Comparison of ENCODE assay signal across 20 cellular contexts in the genomic region with DNA sequence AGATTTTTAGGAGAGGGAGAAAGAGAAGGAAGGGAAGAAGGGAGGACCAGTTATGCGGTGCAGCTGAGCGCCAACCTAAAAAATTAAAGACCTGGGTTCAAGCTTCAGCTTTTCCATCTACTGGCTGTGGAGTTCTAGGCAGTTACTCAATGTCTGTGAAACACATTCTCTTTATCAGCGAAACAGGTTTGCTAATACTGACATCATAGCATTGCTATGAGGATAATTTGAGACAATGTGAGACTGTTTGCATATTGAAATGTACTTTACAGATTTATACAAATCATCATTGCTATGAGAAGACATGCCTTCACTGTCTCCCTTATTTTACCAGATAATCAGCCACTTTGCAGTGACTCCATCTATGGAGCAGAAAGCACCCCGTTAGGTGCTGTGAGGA.
DNase-seq lines count a peak whose midpoint lies in the region; ATAC-seq and TF ChIP-seq lines count a peak whose summit lies in the region.
"Had no signal": no experiment of that assay in that cellular context is flagged by ENCODE, and none has a peak within 500 bp of the region (broad histone marks: within the 10 kb centered on the region; RNA-seq: fewer than 3 reads in every experiment).

No MANE protein-coding gene starts in this region.

- no peaks in the 10 kb centered on the region for H3K9me3 ChIP-seq in IMR-90 (ENCODE audit: control insufficient read depth, insufficient read depth, low read length)
- H3K9me3 ChIP-seq in body of pancreas: no peaks in the 10 kb centered on the region
- no peaks in the 10 kb centered on the region for H3K9me3 ChIP-seq in endodermal cell (ENCODE audit: control insufficient read depth, low read length)

- H3K27ac Mint-ChIP-seq in endodermal cell: no peak overlapping the region

- no CpG with 5 or more reads among the region's 4 CpGs for WGBS in IMR-90 (ENCODE audit: extremely low coverage in 2 of 2, insufficient read length in 1 of 2), 2 experiments
- 73 to 83% methylated on average over 4 of the region's 4 CpGs for WGBS in body of pancreas, 2 donors
- WGBS in endodermal cell (ENCODE audit: insufficient coverage in 1 of 2, insufficient read length in 1 of 2), 2 experiments: 80 to 83% methylated on average over 3 to 4 of the region's 4 CpGs

- peaks cover 6% of the 10 kb centered on the region for H3K4me1 Mint-ChIP-seq in endodermal cell
- H3K4me1 Mint-ChIP-seq: CD4-positive, alpha-beta memory T cell had no signal

- peak; percentile 50 for DNase-seq in IMR-90
- DNase-seq in body of pancreas: no peak
- DNase-seq in fibroblast of the aortic adventitia (ENCODE audit: low read depth): peak; percentile 43
- no peak for DNase-seq in medulla oblongata (ENCODE audit: extremely low spot score)
- no peak for DNase-seq in activated CD8-positive, alpha-beta memory T cell treated with anti-CD3 and anti-CD28 coated beads for 24 hours
- no peak for DNase-seq in GM19238 (ENCODE audit: insufficient read length, low spot score)
- DNase-seq in endodermal cell: no peak
- DNase-seq: C1 segment of cervical spinal cord; CD4-positive, alpha-beta memory T cell; COR-L47; DMS53; GDM1; KBM-7; MM.1S; NCI-H2029; NCI-H446 treated with DMSO at 0.1 percent for 48 hours; NCI-H526; RPMI8226; SHP77 had no signal

- no peak overlapping the region for H2AK9ac ChIP-seq in IMR-90 (replicated peaks; ENCODE audit: low read depth, low read length, poor library complexity)

- H3K4ac ChIP-seq in IMR-90 (ENCODE audit: low read depth, low read length): 0 out of 2 replicates have a peak overlapping the region, but pooled peaks have one; percentile 30

- H3K4me3 Mint-ChIP-seq in endodermal cell: no peak overlapping the region
- H3K4me3 Mint-ChIP-seq: CD4-positive, alpha-beta memory T cell had no signal

- CTCF ChIA-PET in IMR-90 (lab: Yijun Ruan, JAX): no interaction called here

- H3K56ac ChIP-seq in IMR-90 (ENCODE audit: extremely low read depth, insufficient read depth, low read length): no peak overlapping the region

- H3K36me3 Mint-ChIP-seq in endodermal cell (ENCODE audit: low read depth): no peaks in the 10 kb centered on the region
- H3K36me3 Mint-ChIP-seq: CD4-positive, alpha-beta memory T cell had no signal

- H3K9me1 ChIP-seq in IMR-90 (ENCODE audit: insufficient read depth, low read length): no peaks in the 10 kb centered on the region; the same call in 1 of the 2 replicates

- 0 out of 3 replicates have a peak overlapping the region, but pooled peaks have one; percentile 21 for H2BK15ac ChIP-seq in IMR-90 (ENCODE audit: low read depth, low read length)

- H3K4me1 ChIP-seq in IMR-90 (ENCODE audit: control insufficient read depth, insufficient read depth, low read length): peaks cover 8% of the 10 kb centered on the region
- H3K4me1 ChIP-seq in body of pancreas: peaks cover 7% of the 10 kb centered on the region
- peaks cover 3% of the 10 kb centered on the region for H3K4me1 ChIP-seq in endodermal cell (ENCODE audit: control insufficient read depth, insufficient read depth, low read length)

- no peak overlapping the region for H3K23ac ChIP-seq in IMR-90 (ENCODE audit: low read depth, low read length)

- peak overlapping the region; percentile 81 for H3K18ac ChIP-seq in IMR-90 (ENCODE audit: low read depth, low read length)

- no peak for TF ChIP-seq RAD21 in IMR-90 (IDR thresholded peaks at IDR 0.05; ENCODE audit: low read length)

- ATAC-seq in IMR-90 (ENCODE audit: low read depth) (peak; percentile 59), body of pancreas (peak; percentile 45)
- ATAC-seq: GM12878 had no signal

- H4K8ac ChIP-seq in IMR-90 (ENCODE audit: low read depth in 2 of 2, low read length in 2 of 2): peak overlapping the region in 1 of 2 experiments; percentile 17; a peak in 1 of 4 replicates

- peak overlapping the region; percentile 13 for H2BK5ac ChIP-seq in IMR-90 (ENCODE audit: low read depth, low read length, poor library complexity, severe bottlenecking)

- in situ Hi-C loops in IMR-90 (cut with MboI; ENCODE audit: low sequenced_read_pairs): no loop called here

- peak overlapping the region; percentile 46; the same call in 1 of the 2 replicates for H4K5ac ChIP-seq in IMR-90 (ENCODE audit: low read depth, low read length)

- H3K27me3 ChIP-seq in IMR-90 (ENCODE audit: control insufficient read depth, insufficient read depth, low read length) (no peaks in the 10 kb centered on the region), body of pancreas (no peaks in the 10 kb centered on the region), endodermal cell (ENCODE audit: control insufficient read depth, insufficient read depth, low read length, poor library complexity, severe bottlenecking) (no peaks in the 10 kb centered on the region)

- H3K9me3 Mint-ChIP-seq in endodermal cell: no peaks in the 10 kb centered on the region

- H3K9ac ChIP-seq in IMR-90 (ENCODE audit: low read depth, low read length) (no peak overlapping the region), endodermal cell (ENCODE audit: extremely low read depth, low read length, poor library complexity, severe bottlenecking) (no peak overlapping the region)

- H3K4me3 ChIP-seq in IMR-90 (ENCODE audit: insufficient read depth, low read depth, low read length) (no peak overlapping the region), body of pancreas (no peak overlapping the region), fibroblast of the aortic adventitia (ENCODE audit: low read depth, low read length) (no peak overlapping the region), endodermal cell (ENCODE audit: low read length) (no peak overlapping the region)
- H3K4me3 ChIP-seq: GM12878 had no signal

- intact Hi-C loops in IMR-90 (cut with micrococcal nuclease) (no loop called here), body of pancreas (cut with DNase I) (no loop called here)

- H3K14ac ChIP-seq in IMR-90 (replicated peaks; ENCODE audit: low read depth, low read length): no peak overlapping the region

- dilution Hi-C loops in IMR-90 (cut with HindIII; ENCODE audit: low sequenced_read_pairs, unreplicated experiment): no loop called here

- H2AK5ac ChIP-seq in IMR-90 (ENCODE audit: low read depth, low read length): 0 out of 2 replicates have a peak overlapping the region, but pooled peaks have one; percentile 20

- peak overlapping the region; percentile 42 for H2BK120ac ChIP-seq in IMR-90 (ENCODE audit: low read depth, low read length)

- BruUV-seq in IMR-90 (replicated peaks; lab: Mats Ljungman, UMichigan): no TSS peak

- no peaks in the 10 kb centered on the region for H3K27me3 Mint-ChIP-seq in endodermal cell (ENCODE audit: insufficient read depth)
- H3K27me3 Mint-ChIP-seq: CD4-positive, alpha-beta memory T cell had no signal

- H3K79me1 ChIP-seq in IMR-90 (ENCODE audit: low read depth in 1 of 2, low read length in 2 of 2): no peaks in the 10 kb centered on the region

- TF ChIP-seq POLR2A in IMR-90 (IDR thresholded peaks at IDR 0.05; ENCODE audit: low read depth, low read length) (no peak), body of pancreas (IDR thresholded peaks at IDR 0.05) (no peak)

- POLR2A ChIA-PET in IMR-90 (lab: Charles Lee; ENCODE audit: unreplicated experiment): no interaction called here

- no peaks in the 10 kb centered on the region for H4K20me1 ChIP-seq in IMR-90 (ENCODE audit: insufficient read depth, low read length)

- H3K36me3 ChIP-seq in IMR-90 (ENCODE audit: control insufficient read depth, insufficient read depth, low read length) (no peaks in the 10 kb centered on the region), body of pancreas (replicated peaks in 1 of 2; ENCODE audit: insufficient read depth in 1 of 2, low read depth in 2 of 2) (no peaks in the 10 kb centered on the region), endodermal cell (ENCODE audit: control insufficient read depth, insufficient read depth, low read length) (no peaks in the 10 kb centered on the region)

- H3K27ac ChIP-seq in IMR-90 (ENCODE audit: insufficient read depth, low read length) (0 out of 2 replicates have a peak overlapping the region, but pooled peaks have one; percentile 4), body of pancreas (no peak overlapping the region), endodermal cell (ENCODE audit: low read depth, low read length) (no peak overlapping the region)

- TF ChIP-seq CTCF in IMR-90 (conservative IDR thresholded peaks at IDR 0.05; ENCODE audit: low read depth, low read length) (no peak), body of pancreas (IDR thresholded peaks at IDR 0.05) (no peak), fibroblast of the aortic adventitia (IDR thresholded peaks at IDR 0.05; ENCODE audit: insufficient read depth, low read length) (no peak), endodermal cell (conservative IDR thresholded peaks at IDR 0.05) (no peak)

- H2BK20ac ChIP-seq in IMR-90 (ENCODE audit: low read depth, low read length): peak overlapping the region; percentile 52

- H3K4me2 ChIP-seq in IMR-90 (ENCODE audit: low read depth, low read length): peak overlapping the region; percentile 48; the same call in 1 of the 2 replicates

- H2AFZ ChIP-seq in IMR-90 (replicated peaks; ENCODE audit: low read length, poor library complexity): no peak overlapping the region

- H4K91ac ChIP-seq in IMR-90 (ENCODE audit: insufficient read depth, low read depth, low read length): no peak overlapping the region

TF ChIP-seq in IMR-90, 13 proteins besides CTCF, POLR2A, EP300 and RAD21:
- TF ChIP-seq SMC3 (IDR thresholded peaks at IDR 0.05; ENCODE audit: low read depth, low read length): no peak
- TF ChIP-seq CEBPB (IDR thresholded peaks at IDR 0.05; ENCODE audit: low read depth, low read length): 0 out of 2 replicates have a peak, but pooled peaks have one; percentile 18

Comparison
In these comparisons a context has a peak if more than half of its experiments do, and no peak if none do; other contexts are left out.
1. DNase-seq: peak in IMR-90 (single experiment) and fibroblast of the aortic adventitia (single experiment); none in body of pancreas (0 of 4), medulla oblongata (single experiment), activated CD8-positive, alpha-beta memory T cell treated with anti-CD3 and anti-CD28 coated beads for 24 hours (single experiment), GM19238 (single experiment) and endodermal cell (single experiment).